In genomic region chr7:41466760-41467384, GRCh38 we compare ENCODE assay signal across 1 cellular context.
TF ChIP-seq lines count a peak whose summit lies in the region.

No MANE protein-coding gene starts in this region.

TF ChIP-seq in liver, 16 proteins besides CTCF, POLR2A, EP300 and RAD21 (continued from another document):
- TF ChIP-seq ZBTB33 (IDR thresholded peaks at IDR 0.05) (peak; percentile 16), ATF3 (IDR thresholded peaks at IDR 0.05) (no peak), RXRA (IDR thresholded peaks at IDR 0.05) (peak; percentile 71 to 80), SP1 (IDR thresholded peaks at IDR 0.05) (peak; percentile 75)
